Comparison of ENCODE assay signal across 7 cellular contexts in the genomic region with DNA sequence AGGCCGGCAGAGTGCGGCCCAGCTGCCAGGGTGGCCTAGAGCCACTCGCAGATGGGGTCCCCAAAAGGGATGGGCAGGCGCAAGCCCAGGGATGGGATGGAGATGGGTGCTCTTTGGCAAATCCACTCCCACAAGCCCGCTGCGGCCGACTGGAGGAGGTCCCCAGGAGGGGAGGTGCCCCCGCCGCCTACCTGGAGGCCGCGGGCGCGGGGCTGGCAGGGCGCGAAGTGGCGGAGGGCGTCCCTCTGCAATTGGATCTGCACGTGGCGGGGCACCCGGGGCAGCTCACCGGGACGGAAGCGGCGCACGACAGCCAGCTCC. TPM values are rescaled to one million over a fixed set of nuclear protein-coding genes. Genes with fewer than 3 reads are reported as not detected.
DNase-seq lines count a peak whose midpoint lies in the region; ATAC-seq and TF ChIP-seq lines count a peak whose summit lies in the region.

No MANE protein-coding gene starts in this region.

- peak; percentile 11 for ATAC-seq in GM19023 (IDR thresholded peaks at IDR 0.05; ENCODE audit: unreplicated experiment)
- peak; percentile 6 for ATAC-seq in HG02870 (IDR thresholded peaks at IDR 0.05; ENCODE audit: unreplicated experiment)
- peak; percentile 3 for ATAC-seq in gastroesophageal sphincter
- ATAC-seq in GM18907 (IDR thresholded peaks at IDR 0.05; ENCODE audit: unreplicated experiment): no peak

- H3K4me3 ChIP-seq in gastroesophageal sphincter: peak overlapping the region; percentile 41 to 81
- H3K4me3 ChIP-seq in skeletal muscle tissue (ENCODE audit: low read length in 3 of 3): peak overlapping the region; percentile 88 to 94 (median 90)

- TF ChIP-seq EP300 in gastroesophageal sphincter (IDR thresholded peaks at IDR 0.05): no peak

- H3K9ac ChIP-seq in skeletal muscle tissue (ENCODE audit: low read depth in 1 of 3, low read length in 3 of 3): peak overlapping the region; percentile 91 to 98 (median 96)

- H3K9me3 ChIP-seq in gastroesophageal sphincter: no peaks in the 10 kb centered on the region
- H3K9me3 ChIP-seq in skeletal muscle tissue (ENCODE audit: control insufficient read depth in 3 of 3, low read length in 3 of 3): no peaks in the 10 kb centered on the region

- TF ChIP-seq CTCF in VCaP (conservative IDR thresholded peaks at IDR 0.05): no peak
- TF ChIP-seq CTCF in gastroesophageal sphincter (IDR thresholded peaks at IDR 0.05): no peak

- H3K27ac ChIP-seq in VCaP (peak overlapping the region; percentile 92), gastroesophageal sphincter (peak overlapping the region; percentile 86 to 99 (median 98)), skeletal muscle tissue (ENCODE audit: low read depth, low read length) (peak overlapping the region; percentile 97)

- DNase-seq in NCI-H82 (lab: John Stamatoyannopoulos, UW): no peak

- WGBS in gastroesophageal sphincter (ENCODE audit: low coverage in 1 of 2), 2 donors: 0% methylated on average over 3 of the region's 25 CpGs; no CpG with 5 or more reads in 1 of the 2 donors

- TF ChIP-seq POLR2A in gastroesophageal sphincter (IDR thresholded peaks at IDR 0.05): peak; percentile 87

- H3K36me3 ChIP-seq in gastroesophageal sphincter (peaks cover 0 to 21% of the 10 kb centered on the region in 2 donors), skeletal muscle tissue (ENCODE audit: control insufficient read depth in 3 of 3, insufficient read depth in 3 of 3, low read length in 3 of 3) (peaks cover 12 to 19% (median 13%) of the 10 kb centered on the region in 3 donors)

- H3K4me1 ChIP-seq in gastroesophageal sphincter: peaks cover 5 to 53% (median 12%) of the 10 kb centered on the region in 3 donors
- H3K4me1 ChIP-seq in skeletal muscle tissue (ENCODE audit: control insufficient read depth in 3 of 3, insufficient read depth in 3 of 3, low read length in 3 of 3): peaks cover 27 to 42% (median 29%) of the 10 kb centered on the region in 3 donors

- no peaks in the 10 kb centered on the region for H3K27me3 ChIP-seq in gastroesophageal sphincter
- no peaks in the 10 kb centered on the region for H3K27me3 ChIP-seq in skeletal muscle tissue (ENCODE audit: control insufficient read depth in 3 of 3, insufficient read depth in 3 of 3, low read length in 3 of 3)

RNA-seq across cellular contexts. Expression of gene PPP1R3E, which starts 0.7 kb away (rescaled TPM):
- total RNA-seq in gastroesophageal sphincter: 10 to 100 TPM in 1 of 4 donors, 1 to 10 TPM in 3; 4.4 to 14.0 (median 7.2) TPM
- total RNA-seq in skeletal muscle tissue: 2.6 TPM

RNA-seq across cellular contexts. Expression of gene BCL2L2, which starts 4.7 kb away (rescaled TPM):
- total RNA-seq in gastroesophageal sphincter (100 to 1,000 TPM in 3 of 4 donors, 10 to 100 TPM in 1; 99.1 to 157 (median 117) TPM), skeletal muscle tissue (11.0 TPM)

RNA-seq across cellular contexts. Expression of gene HOMEZ, which starts 16.0 kb away (rescaled TPM):
- total RNA-seq in gastroesophageal sphincter: 10 to 100 TPM in 2 of 4 donors, 1 to 10 TPM in 2; 7.5 to 11.3 (median 9.4) TPM
- total RNA-seq in skeletal muscle tissue: 5.7 TPM

RNA-seq across cellular contexts. Expression of gene PABPN1, which starts 19.3 kb away (rescaled TPM):
- 10 to 100 TPM; 56.3 to 59.8 (median 57.5) TPM for total RNA-seq in gastroesophageal sphincter
- total RNA-seq in skeletal muscle tissue: 40.7 TPM

RNA-seq across cellular contexts. Expression of gene SLC22A17, which starts 50.8 kb away (rescaled TPM):
- 10 to 100 TPM; 22.7 to 36.4 (median 30.4) TPM for total RNA-seq in gastroesophageal sphincter
- total RNA-seq in skeletal muscle tissue: 12.5 TPM
